In genomic region chr12:133202493-133203343, GRCh38 we compare ENCODE assay signal across 17 cellular contexts. TPM values are rescaled to one million over a fixed set of nuclear protein-coding genes. Genes with fewer than 3 reads are reported as not detected.
A peak's percentile ranks its signal among the peaks of the same experiment; 100 is the strongest.
DNase-seq lines count a peak whose midpoint lies in the region; ATAC-seq, FAIRE-seq and TF ChIP-seq lines count a peak whose summit lies in the region.
"Had no signal": no experiment of that assay in that cellular context is flagged by ENCODE, and none has a peak within 500 bp of the region (broad histone marks: within the 10 kb centered on the region; RNA-seq: fewer than 3 reads in every experiment).

No MANE protein-coding gene starts in this region.

- H3K4me2 ChIP-seq in GM12878 (ENCODE audit: control insufficient read depth, insufficient read depth), result no peak overlapping the region

- peak overlapping the region; percentile 6 for H3K4me3 ChIP-seq in CD4-positive, CD25-positive, alpha-beta regulatory T cell (ENCODE audit: low read depth, low read length)
- no peak overlapping the region for H3K4me3 ChIP-seq in GM12878
- H3K4me3 ChIP-seq in mucosa of rectum (ENCODE audit: low read length in 2 of 2), result peak overlapping the region; percentile 30 to 48
- H3K4me3 ChIP-seq: dorsolateral prefrontal cortex had no signal

- no peak for TF ChIP-seq CTCF in HFFc6 (IDR thresholded peaks at IDR 0.05)
- no peak for TF ChIP-seq CTCF in GM12878 (IDR thresholded peaks at IDR 0.05 in 2 of 3, conservative IDR thresholded peaks at IDR 0.05 in 1 of 3; ENCODE audit: control insufficient read depth in 2 of 3, extremely low read depth in 1 of 3, insufficient read depth in 1 of 3, low read depth in 3 of 3, low read length in 3 of 3)

- H4K20me1 ChIP-seq in GM12878 (ENCODE audit: control insufficient read depth, insufficient read depth), result no peaks in the 10 kb centered on the region

- SMC1A ChIA-PET in GM12878 (lab: Charles Lee; ENCODE audit: uncharacterized antibody, unreplicated experiment), result interaction anchor here (0.6 to 0.9 kb wide), 2 partner anchors 146 to 147 kb away, joined by 3 read pairs; no protein-coding TSS in a partner anchor

- no peaks in the 10 kb centered on the region for H3K79me2 ChIP-seq in GM12878 (ENCODE audit: control insufficient read depth, insufficient read depth, low read length)

- H3K4me1 ChIP-seq in CD4-positive, CD25-positive, alpha-beta regulatory T cell (ENCODE audit: control insufficient read depth, insufficient read depth, low read length, poor library complexity, severe bottlenecking), result no peaks in the 10 kb centered on the region
- H3K4me1 ChIP-seq in GM12878 (ENCODE audit: control insufficient read depth, insufficient read depth, low read length), result no peaks in the 10 kb centered on the region
- H3K4me1 ChIP-seq in mucosa of rectum (ENCODE audit: control insufficient read depth in 2 of 2, insufficient read depth in 2 of 2, low read length in 2 of 2), result no peaks in the 10 kb centered on the region

- TF ChIP-seq RAD21 in GM12878 (IDR thresholded peaks at IDR 0.05; ENCODE audit: insufficient read depth, low read depth, low read length), result no peak

- BruUV-seq in GM12878 (replicated peaks; lab: Mats Ljungman, UMichigan), result no TSS peak

- peaks cover 40% of the 10 kb centered on the region for H3K36me3 Mint-ChIP-seq in CD4-positive, CD25-positive, alpha-beta regulatory T cell
- H3K36me3 Mint-ChIP-seq in HFFc6 (ENCODE audit: low read depth), result peaks cover 67% of the 10 kb centered on the region

- H3K4me3 Mint-ChIP-seq in CD4-positive, CD25-positive, alpha-beta regulatory T cell, result peak overlapping the region in 1 of 4 donors; percentile 15
- H3K4me3 Mint-ChIP-seq in HFFc6, result peak overlapping the region; percentile 46; the same call in 1 of the 2 replicates
- H3K4me3 Mint-ChIP-seq: activated CD4-positive, alpha-beta memory T cell treated with anti-CD3 and anti-CD28 coated beads, Interleukin-2, amount 10 ng/mL, durations not matched to agents 7 days and 5 days; activated naive CD4-positive, alpha-beta T cell treated with anti-CD3 and anti-CD28 coated beads, Interleukin-2, amount 50 U/mL, for 24 hours had no signal

- ATAC-seq in CD4-positive, CD25-positive, alpha-beta regulatory T cell (ENCODE audit: low read depth in 2 of 2), result no peak
- ATAC-seq in GM12878, result no peak
- ATAC-seq in GM18498 (IDR thresholded peaks at IDR 0.05; ENCODE audit: unreplicated experiment), result no peak
- ATAC-seq: stimulated activated naive CD8-positive, alpha-beta T cell treated with anti-CD3 and anti-CD28 coated beads, Interleukin-15, Interleukin-2, amounts not matched to agents 100 U/mL and 50 U/mL, for 24 hours had no signal

- peaks cover 30% of the 10 kb centered on the region for H3K36me3 ChIP-seq in CD4-positive, CD25-positive, alpha-beta regulatory T cell (ENCODE audit: control insufficient read depth, insufficient read depth, low read length)
- H3K36me3 ChIP-seq in GM12878 (ENCODE audit: control insufficient read depth in 2 of 2, insufficient read depth in 2 of 2, low read length in 1 of 2) (peaks cover 3 to 17% of the 10 kb centered on the region in 2 experiments; a peak in 2 of 4 replicates), mucosa of rectum (ENCODE audit: control insufficient read depth in 2 of 2, insufficient read depth in 2 of 2, low read length in 2 of 2) (peaks cover 27 to 35% of the 10 kb centered on the region in 2 donors)

- H3K9me3 Mint-ChIP-seq in CD4-positive, CD25-positive, alpha-beta regulatory T cell, result peaks cover 0 to 81% (median 31%) of the 10 kb centered on the region in 7 donors
- H3K9me3 Mint-ChIP-seq in HFFc6, result peaks cover 82% of the 10 kb centered on the region

- WGBS in GM12878 (ENCODE audit: insufficient coverage, insufficient replicate concordance, low lambda C conversion rate, missing lambda C conversion rate), result 100% methylated on average over 2 of the region's 2 CpGs

- no peak overlapping the region for H3K27ac ChIP-seq in CD4-positive, CD25-positive, alpha-beta regulatory T cell (ENCODE audit: insufficient read depth, low read length, poor library complexity, severe bottlenecking)
- H3K27ac ChIP-seq in GM12878 (ENCODE audit: control insufficient read depth, insufficient read depth), result no peak overlapping the region
- no peak overlapping the region for H3K27ac ChIP-seq in mucosa of rectum (ENCODE audit: low read depth in 2 of 2, low read length in 2 of 2)
- H3K27ac ChIP-seq: dorsolateral prefrontal cortex had no signal

- H3K4me1 Mint-ChIP-seq in CD4-positive, CD25-positive, alpha-beta regulatory T cell, result peaks cover 0 to 2% (median 0%) of the 10 kb centered on the region in 4 donors
- H3K4me1 Mint-ChIP-seq in HFFc6 (ENCODE audit: low read depth), result no peaks in the 10 kb centered on the region
- H3K4me1 Mint-ChIP-seq: activated CD4-positive, alpha-beta memory T cell treated with anti-CD3 and anti-CD28 coated beads, Interleukin-2, amount 10 ng/mL, durations not matched to agents 7 days and 5 days; activated naive CD4-positive, alpha-beta T cell treated with anti-CD3 and anti-CD28 coated beads, Interleukin-2, amount 50 U/mL, for 24 hours had no signal

- no peaks in the 10 kb centered on the region for H3K27me3 ChIP-seq in CD4-positive, CD25-positive, alpha-beta regulatory T cell (ENCODE audit: control insufficient read depth, insufficient read depth, low read length)
- H3K27me3 ChIP-seq in GM12878 (replicated peaks in 1 of 2; ENCODE audit: control insufficient read depth in 2 of 2, insufficient read depth in 2 of 2, low read length in 1 of 2), result no peaks in the 10 kb centered on the region
- no peaks in the 10 kb centered on the region for H3K27me3 ChIP-seq in mucosa of rectum (ENCODE audit: control insufficient read depth in 2 of 2, insufficient read depth in 2 of 2, low read length in 2 of 2)
- H3K27me3 ChIP-seq: dorsolateral prefrontal cortex had no signal

- CTCF ChIA-PET in GM12878 (lab: Yijun Ruan, JAX), result interaction anchor here (0.5 kb wide), 1 partner anchor 216 kb away, joined by 3 read pairs; the partner anchor contains the start of gene ZNF26

- RAD21 ChIA-PET in GM12878 (lab: Charles Lee; ENCODE audit: unreplicated experiment), result no interaction called here

- intact Hi-C loops in GM12878 (cut with micrococcal nuclease; ENCODE audit: unreplicated experiment), result no loop called here

- no peak overlapping the region for H2AFZ ChIP-seq in GM12878 (ENCODE audit: control insufficient read depth, low read depth, low read length)

- no peak for TF ChIP-seq EP300 in GM12878 (IDR thresholded peaks at IDR 0.05; ENCODE audit: borderline replicate concordance in 1 of 2, control insufficient read depth in 1 of 2, low read depth in 2 of 2, low read length in 2 of 2)

- no peak for DNase-seq in CD4-positive, CD25-positive, alpha-beta regulatory T cell
- DNase-seq in HFFc6 (no peak), GM12878 (ENCODE audit: low read depth, low spot score) (no peak), NCI-H1048 (lab: John Stamatoyannopoulos, UW) (no peak), iPS-NIHi7 (ENCODE audit: extremely low spot score) (no peak), DMS79 treated with DMSO at 0.1 percent for 48 hours (lab: John Stamatoyannopoulos, UW) (no peak)
- DNase-seq: activated CD4-positive, alpha-beta memory T cell treated with anti-CD3 and anti-CD28 coated beads, Interleukin-2, amount 10 ng/mL, durations not matched to agents 7 days and 5 days; dorsolateral prefrontal cortex; stimulated activated CD4-positive, alpha-beta T cell treated with anti-CD3 and anti-CD28 coated beads, Interleukin-4, amount 100 ng/mL, for 1 hour; stimulated activated naive CD8-positive, alpha-beta T cell treated with anti-CD3 and anti-CD28 coated beads, Interleukin-15, Interleukin-2, amounts not matched to agents 100 U/mL and 50 U/mL, for 24 hours had no signal

- TF ChIP-seq POLR2A in GM12878 (IDR thresholded peaks at IDR 0.05; ENCODE audit: low read depth, low read length), result no peak

- POLR2A ChIA-PET in GM12878 (lab: Charles Lee), result no interaction called here

- peaks cover 78 to 80% of the 10 kb centered on the region in 2 experiments for H3K9me3 ChIP-seq in CD4-positive, CD25-positive, alpha-beta regulatory T cell (ENCODE audit: control insufficient read depth in 2 of 2, low read length in 2 of 2)
- H3K9me3 ChIP-seq in GM12878 (replicated peaks; ENCODE audit: control insufficient read depth, insufficient read depth, low read length), result peaks cover 52% of the 10 kb centered on the region
- H3K9me3 ChIP-seq in mucosa of rectum (ENCODE audit: control insufficient read depth in 2 of 2, low read length in 2 of 2), result peaks cover 51 to 60% of the 10 kb centered on the region in 2 donors

- in situ Hi-C loops in GM12878 (cut with MboI), result no loop called here

- H3K9ac ChIP-seq in GM12878 (ENCODE audit: control insufficient read depth, insufficient read depth, low read length), result no peak overlapping the region
- H3K9ac ChIP-seq in mucosa of rectum (ENCODE audit: low read depth in 1 of 2, low read length in 2 of 2), result no peak overlapping the region

- no peaks in the 10 kb centered on the region for H3K27me3 Mint-ChIP-seq in CD4-positive, CD25-positive, alpha-beta regulatory T cell
- H3K27me3 Mint-ChIP-seq in HFFc6 (ENCODE audit: insufficient read depth), result peaks cover 7% of the 10 kb centered on the region
- H3K27me3 Mint-ChIP-seq: activated CD4-positive, alpha-beta memory T cell treated with anti-CD3 and anti-CD28 coated beads, Interleukin-2, amount 10 ng/mL, durations not matched to agents 7 days and 5 days; activated naive CD4-positive, alpha-beta T cell treated with anti-CD3 and anti-CD28 coated beads, Interleukin-2, amount 50 U/mL, for 24 hours had no signal

- no peak for FAIRE-seq in GM12878 (lab: Jason Lieb, UNC)
- FAIRE-seq: H54 had no signal

- no peak overlapping the region for H3K27ac Mint-ChIP-seq in CD4-positive, CD25-positive, alpha-beta regulatory T cell
- peak overlapping the region; percentile 36; the same call in 1 of the 2 replicates for H3K27ac Mint-ChIP-seq in HFFc6
- H3K27ac Mint-ChIP-seq: activated CD4-positive, alpha-beta memory T cell treated with anti-CD3 and anti-CD28 coated beads, Interleukin-2, amount 10 ng/mL, durations not matched to agents 7 days and 5 days had no signal

RNA-seq across cellular contexts. Expression of gene ZNF268, which starts 21.4 kb away (rescaled TPM):
- 8.0 TPM for total RNA-seq in CD4-positive, CD25-positive, alpha-beta regulatory T cell
- 10 to 100 TPM in 3 of 4 donors, 1 to 10 TPM in 1; 9.2 to 21.1 (median 16.3) TPM for polyA plus RNA-seq in CD4-positive, CD25-positive, alpha-beta regulatory T cell
- total RNA-seq in HFFc6 (2021; fragmentation: NEBNext Ultra II Directional; extraction: Animal tissue kit (Norgen Biotek cat#: 25700)), result 10 to 100 TPM; 13.5 to 15.7 (median 14.0) TPM
- total RNA-seq in GM12878 (2013; cell fraction: nucleolus; rRNA removed), result 75.0 and 83.0 TPM in 2 replicates
- total RNA-seq in GM12878 (2014; rRNA removed) (17.1 and 23.2 TPM in 2 replicates), GM12878 (2014; rRNA removed; fragmentation: Illumina TruSeq; extraction: Trizol) (18.8 and 20.1 TPM in 2 replicates), GM12878 (2021) (16.2 and 16.6 TPM in 2 replicates)
- 9.3 TPM for polyA plus RNA-seq in GM12878 (2011; ENCODE audit: low read depth)
- polyA plus RNA-seq in GM12878 (2011; rRNA removed) (15.1 and 16.6 TPM in 2 replicates), GM12878 (2014; fragmentation: Illumina TruSeq; extraction: Trizol) (12.0 and 12.3 TPM in 2 replicates), GM12878 (2014; fragmentation: Nextera tagmentation; extraction: Ambion mirVana) (10 to 100 TPM in 1 of 2 experiments, 1 to 10 TPM in 1; 9.4 to 11.4 TPM), GM12878 (2014; rRNA removed) (11.1 and 14.2 TPM in 2 replicates), GM12878 (2016; fragmentation: Nextera tagmentation; extraction: Ambion mirVana) (10 to 100 TPM; 15.4 to 17.6 TPM)
- polyA plus RNA-seq in GM12878 (2011; cell fraction: cytosol; rRNA removed), result 9.2 and 15.6 TPM in 2 replicates
- 17.3 and 18.4 TPM in 2 replicates for polyA plus RNA-seq in GM12878 (2011; cell fraction: nucleus; rRNA removed)
- polyA plus RNA-seq in GM12878 (2012), result 7.5 and 9.5 TPM in 2 replicates
- polyA minus RNA-seq in GM12878 (2011; rRNA and poly(A)+ RNA removed), result 32.4 and 45.2 TPM in 2 replicates
- 15.9 and 17.7 TPM in 2 replicates for polyA minus RNA-seq in GM12878 (2011; cell fraction: cytosol; rRNA and poly(A)+ RNA removed)
- polyA minus RNA-seq in GM12878 (2011; cell fraction: nucleus; rRNA and poly(A)+ RNA removed), result 42.2 and 57.2 TPM in 2 replicates

RNA-seq across cellular contexts. Expression of gene ANHX, which starts 33.0 kb away (rescaled TPM):
- total RNA-seq in CD4-positive, CD25-positive, alpha-beta regulatory T cell, result not detected
- not detected for polyA plus RNA-seq in CD4-positive, CD25-positive, alpha-beta regulatory T cell
- total RNA-seq in HFFc6 (2021; fragmentation: NEBNext Ultra II Directional; extraction: Animal tissue kit (Norgen Biotek cat#: 25700)), result not detected
- total RNA-seq in GM12878 (2013; cell fraction: nucleolus; rRNA removed), result not detected in 2 replicates
- total RNA-seq in GM12878 (2014; rRNA removed), result not detected in 2 replicates
- not detected in 2 replicates for total RNA-seq in GM12878 (2014; rRNA removed; fragmentation: Illumina TruSeq; extraction: Trizol)
- total RNA-seq in GM12878 (2021), result not detected in 2 replicates
- polyA plus RNA-seq in GM12878 (2011; ENCODE audit: low read depth), result not detected
- polyA plus RNA-seq in GM12878 (2011; rRNA removed), result not detected in 2 replicates
- polyA plus RNA-seq in GM12878 (2011; cell fraction: cytosol; rRNA removed), result not detected in 2 replicates
- not detected in 2 replicates for polyA plus RNA-seq in GM12878 (2011; cell fraction: nucleus; rRNA removed)
- polyA plus RNA-seq in GM12878 (2012), result not detected in 2 replicates
- not detected in 2 replicates for polyA plus RNA-seq in GM12878 (2014; fragmentation: Illumina TruSeq; extraction: Trizol)
- not detected for polyA plus RNA-seq in GM12878 (2014; fragmentation: Nextera tagmentation; extraction: Ambion mirVana)
- polyA plus RNA-seq in GM12878 (2014; rRNA removed), result not detected in 2 replicates
- polyA plus RNA-seq in GM12878 (2016; fragmentation: Nextera tagmentation; extraction: Ambion mirVana), result not detected
- polyA minus RNA-seq in GM12878 (2011; rRNA and poly(A)+ RNA removed), result not detected in 2 replicates
- not detected in 2 replicates for polyA minus RNA-seq in GM12878 (2011; cell fraction: cytosol; rRNA and poly(A)+ RNA removed)
- polyA minus RNA-seq in GM12878 (2011; cell fraction: nucleus; rRNA and poly(A)+ RNA removed), result not detected in 2 replicates
- total RNA-seq: activated CD4-positive, alpha-beta memory T cell treated with anti-CD3 and anti-CD28 coated beads, Interleukin-2, amount 10 ng/mL, durations not matched to agents 7 days and 5 days; dorsolateral prefrontal cortex; lower leg skin; posterior vena cava; T-helper 2 cell treated with Interferon-gamma antibody and Interleukin-4, amounts not matched to agents 100 ng/mL and 5 ng/mL, for 36 hours had no signal
